Comparison of ENCODE assay signal across 7 cellular contexts in the genomic region with DNA sequence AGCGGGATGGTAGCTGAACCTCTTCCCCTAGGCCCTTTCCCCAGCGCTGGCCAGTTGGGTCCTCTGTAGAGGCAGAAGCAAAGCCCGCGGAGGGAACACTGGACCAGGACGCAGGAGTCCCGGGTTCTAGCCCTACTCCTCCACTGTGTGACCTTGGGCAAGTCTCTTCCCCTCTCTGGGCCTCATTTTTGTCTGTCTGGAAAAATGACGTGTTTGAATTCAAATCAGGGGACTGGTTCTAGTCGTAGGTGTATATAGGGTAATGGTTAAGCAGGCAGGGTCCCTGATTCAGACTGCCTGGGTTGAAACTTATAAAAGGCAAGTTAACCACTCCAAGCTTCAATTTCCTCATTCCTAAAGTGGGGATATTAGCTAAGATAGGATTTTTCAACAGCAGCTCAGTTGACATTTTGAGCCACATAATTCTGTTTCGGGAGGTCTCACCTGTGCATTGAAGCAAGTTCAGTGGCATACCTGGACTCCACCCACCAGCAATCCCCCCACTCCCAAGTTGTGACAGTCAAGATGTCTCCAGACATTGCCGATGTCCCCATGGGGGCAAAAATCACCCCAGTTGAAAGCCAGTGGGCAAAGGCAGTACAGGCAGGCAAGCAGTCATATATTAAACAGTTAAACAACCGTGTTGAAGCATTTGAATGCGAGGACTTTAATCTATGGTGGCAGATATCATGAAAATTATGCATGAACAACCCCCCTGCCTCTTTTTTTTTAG. TPM values are rescaled to one million over a fixed set of nuclear protein-coding genes. Genes with fewer than 3 reads are reported as not detected.
DNase-seq lines count a peak whose midpoint lies in the region; ATAC-seq and TF ChIP-seq lines count a peak whose summit lies in the region.

No MANE protein-coding gene starts in this region.

- ATAC-seq in HG02884 (IDR thresholded peaks at IDR 0.05; ENCODE audit: unreplicated experiment): no peak
- ATAC-seq in GM21360 (IDR thresholded peaks at IDR 0.05; ENCODE audit: unreplicated experiment): no peak

- H3K9me3 ChIP-seq in SK-N-SH: no peaks in the 10 kb centered on the region
- no peaks in the 10 kb centered on the region for H3K9me3 ChIP-seq in parathyroid adenoma (ENCODE audit: control insufficient read depth, low read length)

- no peaks in the 10 kb centered on the region for H4K20me1 ChIP-seq in SK-N-SH (ENCODE audit: insufficient read depth)

- H3K9ac ChIP-seq in SK-N-SH (peak overlapping the region; percentile 79), parathyroid adenoma (peak overlapping the region; percentile 40)

- no peaks in the 10 kb centered on the region for H3K27me3 ChIP-seq in H7 (ENCODE audit: control insufficient read depth, insufficient read depth, low read length)
- no peaks in the 10 kb centered on the region for H3K27me3 ChIP-seq in SK-N-SH (ENCODE audit: insufficient read depth)
- no peaks in the 10 kb centered on the region for H3K27me3 ChIP-seq in parathyroid adenoma (ENCODE audit: control insufficient read depth, insufficient read depth, low read length)

- no peak for TF ChIP-seq EP300 in SK-N-SH (IDR thresholded peaks at IDR 0.05; ENCODE audit: borderline replicate concordance in 1 of 2, low read depth in 1 of 2, low read length in 1 of 2)

- DNase-seq in H7 (no peak), SK-N-SH (no peak), epithelial cell of esophagus (ENCODE audit: low read depth) (peak; percentile 24), middle frontal gyrus (ENCODE audit: extremely low spot score, low spot score) (no peak)

- H3K4me3 ChIP-seq in H7 (ENCODE audit: insufficient read depth, low read depth, low read length) (peak overlapping the region; percentile 93), SK-N-SH (ENCODE audit: low read depth in 2 of 2, low read length in 1 of 2) (peak overlapping the region; percentile 68 to 82), epithelial cell of esophagus (ENCODE audit: low read length) (peak overlapping the region; percentile 72), parathyroid adenoma (ENCODE audit: low read depth, low read length) (peak overlapping the region; percentile 75)

- H3K79me2 ChIP-seq in SK-N-SH (ENCODE audit: insufficient read depth) (peaks cover 23% of the 10 kb centered on the region; the same call in 1 of the 2 replicates), parathyroid adenoma (peaks cover 8% of the 10 kb centered on the region)

- H3K4me2 ChIP-seq in SK-N-SH (peak overlapping the region; percentile 86), parathyroid adenoma (ENCODE audit: low read length) (peak overlapping the region; percentile 92)

- H3K4me1 ChIP-seq in SK-N-SH (ENCODE audit: control insufficient read depth in 1 of 2, insufficient read depth in 2 of 2, low read depth in 1 of 2, low read length in 1 of 2) (peaks cover 14 to 15% of the 10 kb centered on the region in 2 experiments; a peak in 3 of 4 replicates), parathyroid adenoma (peaks cover 17% of the 10 kb centered on the region)

- POLR2A ChIA-PET in SK-N-SH (lab: Yijun Ruan, JAX): interaction anchor here (0.5 to 1.8 kb wide), 3 partner anchors 24 to 701 kb away, joined by 3 to 12 read pairs (median 3); a partner anchor contains a TSS

- H2AFZ ChIP-seq in SK-N-SH (ENCODE audit: low read depth): peak overlapping the region; percentile 80
- peak overlapping the region; percentile 71 for H2AFZ ChIP-seq in parathyroid adenoma

- CTCF ChIA-PET in SK-N-SH (lab: Yijun Ruan, JAX): interaction anchor here (1.0 to 1.4 kb wide), 3 partner anchors 10 to 200 kb away, joined by 3 read pairs; a partner anchor contains a TSS

- no peak for TF ChIP-seq RAD21 in SK-N-SH (IDR thresholded peaks at IDR 0.05; ENCODE audit: low read length)

- H3K27ac ChIP-seq in SK-N-SH (ENCODE audit: low read depth in 2 of 2, low read length in 1 of 2): peak overlapping the region; percentile 62 to 72
- peak overlapping the region; percentile 92 for H3K27ac ChIP-seq in parathyroid adenoma

- peaks cover 3% of the 10 kb centered on the region for H3K36me3 ChIP-seq in H7 (replicated peaks; ENCODE audit: control insufficient read depth, insufficient read depth, low read length)
- H3K36me3 ChIP-seq in SK-N-SH (replicated peaks in 1 of 2; ENCODE audit: control insufficient read depth in 1 of 2, insufficient read depth in 2 of 2, low read length in 1 of 2): no peaks in the 10 kb centered on the region
- H3K36me3 ChIP-seq in parathyroid adenoma (ENCODE audit: control insufficient read depth, insufficient read depth, low read length): no peaks in the 10 kb centered on the region

- TF ChIP-seq CTCF in SK-N-SH (IDR thresholded peaks at IDR 0.05) (no peak), epithelial cell of esophagus (IDR thresholded peaks at IDR 0.05; ENCODE audit: insufficient read depth, low read depth, low read length, missing control alignments) (no peak), parathyroid adenoma (IDR thresholded peaks at IDR 0.05) (no peak)

- WGBS in SK-N-SH (ENCODE audit: low lambda C conversion rate): 32% methylated on average over 9 of the region's 12 CpGs

- peaks cover 19% of the 10 kb centered on the region for H3F3A ChIP-seq in SK-N-SH (replicated peaks; ENCODE audit: insufficient read depth)

- H3K9me2 ChIP-seq in SK-N-SH: no peaks in the 10 kb centered on the region

TF ChIP-seq in SK-N-SH, 30 proteins besides CTCF, POLR2A, EP300 and RAD21:
- TF ChIP-seq MEF2A (IDR thresholded peaks at IDR 0.05; ENCODE audit: borderline replicate concordance, low read depth): no peak
- no peak for TF ChIP-seq FOXM1 (IDR thresholded peaks at IDR 0.05; ENCODE audit: low read depth)
- no peak for TF ChIP-seq RXRA (IDR thresholded peaks at IDR 0.05; ENCODE audit: borderline replicate concordance, low read depth)
- no peak for TF ChIP-seq FOSL2 (IDR thresholded peaks at IDR 0.05; ENCODE audit: borderline replicate concordance, low read depth)
- no peak for TF ChIP-seq FOXJ3 (CRISPR knock-in tag; IDR thresholded peaks at IDR 0.05)
- TF ChIP-seq GABPA (IDR thresholded peaks at IDR 0.05; ENCODE audit: low read depth): no peak
- TF ChIP-seq ELF1 (IDR thresholded peaks at IDR 0.05): no peak
TF ChIP-seq in SK-N-SH: peak in this region for 0.

RNA-seq across cellular contexts. Expression of a gene that starts 0.9 kb away (rescaled TPM):
- total RNA-seq in H7 (2014; rRNA removed; shearing (Covaris generic)): 19.2 and 20.7 TPM in 2 replicates
- 10.3 and 15.7 TPM in 2 replicates for polyA plus RNA-seq in SK-N-SH (2012; rRNA removed)
- polyA plus RNA-seq in SK-N-SH (2012; cell fraction: cytosol; rRNA removed): 7.0 and 10.7 TPM in 2 replicates
- polyA plus RNA-seq in SK-N-SH (2012; cell fraction: nucleus; rRNA removed): 57.8 and 62.3 TPM in 2 replicates

RNA-seq across cellular contexts. Expression of a gene that starts 36.6 kb away (rescaled TPM):
- 42.3 and 45.9 TPM in 2 replicates for total RNA-seq in H7 (2014; rRNA removed; shearing (Covaris generic))
- 18.7 and 21.1 TPM in 2 replicates for polyA plus RNA-seq in SK-N-SH (2012; rRNA removed)
- polyA plus RNA-seq in SK-N-SH (2012; cell fraction: cytosol; rRNA removed): 12.7 and 19.1 TPM in 2 replicates
- 13.0 and 15.6 TPM in 2 replicates for polyA plus RNA-seq in SK-N-SH (2012; cell fraction: nucleus; rRNA removed)

RNA-seq across cellular contexts. Expression of a gene that starts 36.9 kb away (rescaled TPM):
- 93.9 and 101 TPM in 2 replicates for total RNA-seq in H7 (2014; rRNA removed; shearing (Covaris generic))
- polyA plus RNA-seq in SK-N-SH (2012; rRNA removed): 56.5 and 69.9 TPM in 2 replicates
- polyA plus RNA-seq in SK-N-SH (2012; cell fraction: cytosol; rRNA removed): 43.6 and 43.8 TPM in 2 replicates
- 113 and 236 TPM in 2 replicates for polyA plus RNA-seq in SK-N-SH (2012; cell fraction: nucleus; rRNA removed)
